ENCODE assay signal across 18 cellular contexts in the genomic region with DNA sequence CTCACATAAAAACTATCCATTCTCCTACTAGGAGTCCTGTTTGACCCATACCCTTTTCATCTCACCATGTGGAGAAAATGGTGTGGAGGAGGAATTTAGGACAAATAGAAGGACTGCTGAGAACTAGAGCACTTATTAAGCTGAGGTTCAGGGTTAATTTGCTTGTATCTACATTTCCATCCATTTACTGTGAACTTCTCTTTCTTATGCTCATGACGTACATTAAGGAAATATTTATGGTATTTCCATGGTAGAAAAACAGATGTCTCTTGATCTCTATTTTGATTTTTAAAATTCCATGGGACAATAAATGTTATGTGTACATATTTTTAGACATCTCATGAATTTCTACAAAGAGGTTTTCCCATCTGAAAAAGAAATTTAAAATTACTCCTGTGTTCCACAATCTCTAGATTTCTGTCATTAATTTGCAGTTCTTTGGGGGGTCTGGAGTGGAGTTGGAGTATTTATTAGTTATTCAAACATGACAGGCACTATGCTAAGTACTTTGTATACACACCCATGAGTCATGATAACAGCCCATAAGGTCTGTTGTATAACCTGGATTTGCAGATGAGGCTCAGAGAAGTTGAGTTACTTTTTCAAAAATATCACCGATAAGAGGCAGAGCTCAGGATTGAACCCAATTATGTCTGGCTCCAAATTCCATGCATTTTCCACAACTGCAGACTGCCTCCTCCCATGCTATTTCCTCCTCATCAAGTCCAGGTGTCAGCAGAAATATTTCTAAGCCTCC.
A peak's percentile ranks its signal among the peaks of the same experiment; 100 is the strongest.
DNase-seq lines count a peak whose midpoint lies in the region; ATAC-seq and TF ChIP-seq lines count a peak whose summit lies in the region.
"Had no signal": no experiment of that assay in that cellular context is flagged by ENCODE, and none has a peak within 500 bp of the region (broad histone marks: within the 10 kb centered on the region; RNA-seq: fewer than 3 reads in every experiment).

No MANE protein-coding gene starts in this region.

- peak overlapping the region; percentile 90 for H3K27ac ChIP-seq in smooth muscle cell (ENCODE audit: low read depth)
- H3K27ac ChIP-seq: BLaER1 treated with 17β-estradiol and CSF1 and Interleukin-3, amounts not matched to agents 10 nM and 100 nM; ovary; PC-9; suprapubic skin had no signal

- H3K4me3 ChIP-seq in HFF-Myc (replicated peaks; ENCODE audit: low read depth, low read length): no peak overlapping the region
- no peak overlapping the region for H3K4me3 ChIP-seq in adipocyte (ENCODE audit: low read length)
- no peak overlapping the region for H3K4me3 ChIP-seq in smooth muscle cell
- H3K4me3 ChIP-seq: BLaER1 treated with 17β-estradiol and CSF1 and Interleukin-3, amounts not matched to agents 10 nM and 100 nM; ovary; PC-9; suprapubic skin had no signal

- H3K79me2 ChIP-seq in smooth muscle cell (ENCODE audit: low read depth): no peaks in the 10 kb centered on the region

- no peak for ATAC-seq in HG03095 (IDR thresholded peaks at IDR 0.05; ENCODE audit: unreplicated experiment)
- ATAC-seq: left cardiac atrium had no signal

- no peaks in the 10 kb centered on the region for H4K20me1 ChIP-seq in smooth muscle cell (ENCODE audit: low read depth)
- H4K20me1 ChIP-seq: BLaER1 treated with 17β-estradiol and CSF1 and Interleukin-3, amounts not matched to agents 10 nM and 100 nM had no signal

- peaks cover 36% of the 10 kb centered on the region for H3F3A ChIP-seq in smooth muscle cell (ENCODE audit: low read depth)

- H3K9ac ChIP-seq in adipocyte (ENCODE audit: low read length) (peak overlapping the region; percentile 48), smooth muscle cell (ENCODE audit: low read depth) (peak overlapping the region; percentile 43)
- H3K9ac ChIP-seq: BLaER1 treated with 17β-estradiol and CSF1 and Interleukin-3, amounts not matched to agents 10 nM and 100 nM had no signal

- peaks cover 53% of the 10 kb centered on the region for H3K4me1 ChIP-seq in adipocyte (ENCODE audit: control insufficient read depth, insufficient read depth, low read length)
- peaks cover 38% of the 10 kb centered on the region for H3K4me1 ChIP-seq in smooth muscle cell (ENCODE audit: low read depth)

- 3% methylated on average over 2 of the region's 2 CpGs for WGBS in smooth muscle cell (ENCODE audit: low lambda C conversion rate)

- intact Hi-C loops in head of caudate nucleus (cut with DNase I): no loop called here

- H3K27me3 ChIP-seq in adipocyte (replicated peaks; ENCODE audit: control insufficient read depth, insufficient read depth, low read length) (no peaks in the 10 kb centered on the region), smooth muscle cell (ENCODE audit: low read depth) (no peaks in the 10 kb centered on the region)
- H3K27me3 ChIP-seq: BLaER1 treated with 17β-estradiol and CSF1 and Interleukin-3, amounts not matched to agents 10 nM and 100 nM; ovary; suprapubic skin had no signal

- TF ChIP-seq CTCF in HFF-Myc (IDR thresholded peaks at IDR 0.05; ENCODE audit: low read depth, low read length, missing control alignments) (no peak), smooth muscle cell (IDR thresholded peaks at IDR 0.05; ENCODE audit: borderline replicate concordance, insufficient read depth, poor library complexity, severe bottlenecking) (no peak)

- H3K9me3 ChIP-seq in adipocyte (ENCODE audit: control insufficient read depth, low read length): no peaks in the 10 kb centered on the region
- no peaks in the 10 kb centered on the region for H3K9me3 ChIP-seq in smooth muscle cell (replicated peaks; ENCODE audit: low read depth)
- H3K9me3 ChIP-seq: ovary, suprapubic skin had no signal

- H2AFZ ChIP-seq in smooth muscle cell (ENCODE audit: low read depth): no peak overlapping the region
- H2AFZ ChIP-seq: PC-9 had no signal

- H3K36me3 ChIP-seq in adipocyte (ENCODE audit: control insufficient read depth, insufficient read depth, low read length, severe bottlenecking): no peaks in the 10 kb centered on the region
- H3K36me3 ChIP-seq in smooth muscle cell (ENCODE audit: low read depth): no peaks in the 10 kb centered on the region
- H3K36me3 ChIP-seq: BLaER1 treated with 17β-estradiol and CSF1 and Interleukin-3, amounts not matched to agents 10 nM and 100 nM; ovary; suprapubic skin had no signal

- H3K4me2 ChIP-seq in smooth muscle cell: peak overlapping the region; percentile 27

- DNase-seq in HFF-Myc (ENCODE audit: extremely low read depth, low read depth) (peak; percentile 72), adipocyte (ENCODE audit: low read depth) (peak; percentile 65), fibroblast of peridontal ligament (ENCODE audit: extremely low read depth) (peak; percentile 69), smooth muscle cell (lab: John Stamatoyannopoulos, UW; ENCODE audit: unreplicated experiment) (no peak), head of caudate nucleus (no peak), glomerular visceral epithelial cell (ENCODE audit: extremely low spot score) (no peak)
- no peak for DNase-seq in activated CD8-positive, alpha-beta memory T cell treated with anti-CD3 and anti-CD28 coated beads, Interleukin-2, amount 50 U/mL, for 48 hours
- DNase-seq: activated CD4-positive, alpha-beta memory T cell treated with anti-CD3 and anti-CD28 coated beads for 36 hours; activated naive CD8-positive, alpha-beta T cell treated with anti-CD3 and anti-CD28 coated beads, Interleukin-2, amount 10 ng/mL, durations not matched to agents 7 days and 5 days; left cardiac atrium; NCI-H2029; NCI-H524 treated with DMSO at 0.1 percent for 48 hours; ovary; PC-9; stimulated activated CD4-positive, alpha-beta T cell treated with anti-CD3 and anti-CD28 coated beads, Interleukin-2, amount 100 ng/mL, for 48 hours had no signal

Comparison
In these comparisons a context has a peak if more than half of its experiments do, and no peak if none do; other contexts are left out.
1. DNase-seq: peak in HFF-Myc (single experiment), adipocyte (single experiment) and fibroblast of peridontal ligament (single experiment); none in smooth muscle cell (single experiment), head of caudate nucleus (0 of 42), activated CD8-positive, alpha-beta memory T cell treated with anti-CD3 and anti-CD28 coated beads, Interleukin-2, amount 50 U/mL, for 48 hours (single experiment) and glomerular visceral epithelial cell (single experiment).